Comparison of ENCODE assay signal across 11 cellular contexts in the genomic region with DNA sequence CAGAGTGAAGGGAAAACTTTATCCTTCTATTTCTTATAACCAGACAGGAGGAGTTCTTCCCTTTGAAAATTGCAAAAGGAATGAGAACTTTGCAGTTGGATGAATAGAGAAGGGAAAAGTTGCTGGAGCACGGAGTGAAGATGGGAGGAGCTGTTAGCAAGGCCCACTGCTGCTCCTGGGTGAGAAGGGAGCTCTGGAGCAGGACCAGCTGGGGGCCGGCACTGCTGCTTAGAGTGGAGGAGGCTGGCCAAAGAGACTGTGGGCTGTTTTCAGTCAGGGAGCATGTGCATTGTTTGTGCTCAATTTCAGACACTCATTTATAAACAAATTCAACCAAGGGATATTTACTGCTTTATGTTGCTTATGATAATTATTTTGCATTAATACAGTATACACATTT.
"Had no signal": no experiment of that assay in that cellular context is flagged by ENCODE, and none has a peak within 500 bp of the region (broad histone marks: within the 10 kb centered on the region; RNA-seq: fewer than 3 reads in every experiment).

No MANE protein-coding gene starts in this region.

- H3K27me3 ChIP-seq: ovary had no signal

- ATAC-seq: activated CD8-positive, alpha-beta T cell treated with anti-CD3 and anti-CD28 coated beads, Interleukin-2, amount 10 ng/mL, durations not matched to agents 7 days and 5 days; lower lobe of right lung; naive thymus-derived CD4-positive, alpha-beta T cell; stimulated activated naive CD8-positive, alpha-beta T cell treated with anti-CD3 and anti-CD28 coated beads, Interleukin-15, amount 100 ng/mL, for 72 hours had no signal

- H3K4me1 ChIP-seq: lower lobe of right lung had no signal

- H3K9me3 Mint-ChIP-seq: naive thymus-derived CD4-positive, alpha-beta T cell; stimulated activated naive CD8-positive, alpha-beta T cell treated with anti-CD3 and anti-CD28 coated beads, Interleukin-15, amount 100 ng/mL, for 72 hours had no signal

- H3K36me3 ChIP-seq: ovary had no signal

- DNase-seq: activated CD8-positive, alpha-beta memory T cell treated with anti-CD3 and anti-CD28 coated beads, Interleukin-2, amount 50 U/mL, for 48 hours; activated CD8-positive, alpha-beta T cell treated with anti-CD3 and anti-CD28 coated beads, Interleukin-2, amount 10 ng/mL, durations not matched to agents 7 days and 5 days; activated naive CD4-positive, alpha-beta T cell; aorta; lower lobe of right lung; naive thymus-derived CD4-positive, alpha-beta T cell; ovary; stimulated activated CD4-positive, alpha-beta T cell treated with anti-CD3 and anti-CD28 coated beads, Interleukin-12 subunit alpha, Interleukin-12 subunit beta, amount 100 ng/mL, for 4 hours; stimulated activated naive CD8-positive, alpha-beta T cell treated with anti-CD3 and anti-CD28 coated beads, Interleukin-15, amount 100 ng/mL, for 72 hours; T1000 had no signal

- H3K4me3 ChIP-seq: lower lobe of right lung, ovary, thoracic aorta had no signal

- H3K27ac ChIP-seq: lower lobe of right lung, ovary, thoracic aorta had no signal

- H3K27ac Mint-ChIP-seq: activated CD8-positive, alpha-beta T cell treated with anti-CD3 and anti-CD28 coated beads, Interleukin-2, amount 10 ng/mL, durations not matched to agents 7 days and 5 days; stimulated activated naive CD8-positive, alpha-beta T cell treated with anti-CD3 and anti-CD28 coated beads, Interleukin-15, amount 100 ng/mL, for 72 hours had no signal

- H3K4me3 Mint-ChIP-seq: activated CD8-positive, alpha-beta T cell treated with anti-CD3 and anti-CD28 coated beads, Interleukin-2, amount 10 ng/mL, durations not matched to agents 7 days and 5 days; naive thymus-derived CD4-positive, alpha-beta T cell; stimulated activated naive CD8-positive, alpha-beta T cell treated with anti-CD3 and anti-CD28 coated beads, Interleukin-15, amount 100 ng/mL, for 72 hours had no signal

- H3K4me1 Mint-ChIP-seq: stimulated activated naive CD8-positive, alpha-beta T cell treated with anti-CD3 and anti-CD28 coated beads, Interleukin-15, amount 100 ng/mL, for 72 hours had no signal

- H3K27me3 Mint-ChIP-seq: naive thymus-derived CD4-positive, alpha-beta T cell; stimulated activated naive CD8-positive, alpha-beta T cell treated with anti-CD3 and anti-CD28 coated beads, Interleukin-15, amount 100 ng/mL, for 72 hours had no signal
